ENCODE assay signal across 14 cellular contexts in genomic region chr17:31390426-31390747, GRCh38. TPM values are rescaled to one million over a fixed set of nuclear protein-coding genes. Genes with fewer than 3 reads are reported as not detected.
DNase-seq lines count a peak whose midpoint lies in the region; ATAC-seq and TF ChIP-seq lines count a peak whose summit lies in the region.
"Had no signal": no experiment of that assay in that cellular context is flagged by ENCODE, and none has a peak within 500 bp of the region (broad histone marks: within the 10 kb centered on the region; RNA-seq: fewer than 3 reads in every experiment).

No MANE protein-coding gene starts in this region.

- H3K36me3 ChIP-seq in testis (ENCODE audit: low read depth, missing control alignments) (no peaks in the 10 kb centered on the region), Karpas-422 (ENCODE audit: insufficient read depth, low read length) (no peaks in the 10 kb centered on the region)
- H3K36me3 ChIP-seq: upper lobe of right lung had no signal

- no peak overlapping the region for H3K9ac ChIP-seq in Karpas-422 (ENCODE audit: low read length)

- TF ChIP-seq POLR2A in testis (IDR thresholded peaks at IDR 0.05), result no peak

- intact Hi-C loops in activated naive CD4-positive, alpha-beta T cell treated with anti-CD3 and anti-CD28 coated beads for 36 hours (cut with micrococcal nuclease), result no loop called here
- intact Hi-C loops in testis (cut with DNase I; ENCODE audit: low total_unique reads), result no loop called here

- H2AFZ ChIP-seq in Karpas-422 (ENCODE audit: low read length), result no peak overlapping the region

- peak overlapping the region; percentile 44 for H3K4me3 Mint-ChIP-seq in activated naive CD4-positive, alpha-beta T cell treated with anti-CD3 and anti-CD28 coated beads for 36 hours
- H3K4me3 Mint-ChIP-seq in activated CD8-positive, alpha-beta T cell treated with anti-CD3 and anti-CD28 coated beads, Interleukin-2, amount 10 ng/mL, durations not matched to agents 7 days and 5 days, result peak overlapping the region; percentile 37

- H3K9me3 ChIP-seq in testis, result no peaks in the 10 kb centered on the region
- H3K9me3 ChIP-seq in Karpas-422 (ENCODE audit: low read length), result no peaks in the 10 kb centered on the region
- H3K9me3 ChIP-seq: upper lobe of right lung had no signal

- POLR2A ChIA-PET in activated CD8-positive, alpha-beta T cell treated with anti-CD3 and anti-CD28 coated beads, Interleukin-2, amount 10 ng/mL, durations not matched to agents 7 days and 5 days (lab: Charles Lee), result no interaction called here

- no peak for DNase-seq in activated naive CD4-positive, alpha-beta T cell treated with anti-CD3 and anti-CD28 coated beads for 36 hours
- DNase-seq in activated naive CD4-positive, alpha-beta T cell treated with anti-CD3 and anti-CD28 coated beads, Interleukin-2, amount 50 U/mL, for 72 hours (ENCODE audit: low spot score in 2 of 2), result no peak
- no peak for DNase-seq in activated CD8-positive, alpha-beta T cell treated with anti-CD3 and anti-CD28 coated beads, Interleukin-2, amount 10 ng/mL, durations not matched to agents 7 days and 5 days
- DNase-seq in islet precursor cell (peak; percentile 63), testis (peak; percentile 13), Karpas-422 (no peak), SIG-M5 (lab: John Stamatoyannopoulos, UW) (no peak)
- DNase-seq: activated effector memory CD4-positive, alpha-beta T cell treated with anti-CD3 and anti-CD28 coated beads, Interleukin-2, amount 50 U/mL, for 16 hours; left ventricle myocardium superior; NCI-H2107; upper lobe of right lung had no signal

- no peaks in the 10 kb centered on the region for H3K9me2 ChIP-seq in Karpas-422 (replicated peaks; ENCODE audit: insufficient read depth, low read length)

- H3K27me3 Mint-ChIP-seq in activated naive CD4-positive, alpha-beta T cell treated with anti-CD3 and anti-CD28 coated beads for 36 hours (ENCODE audit: low read depth), result peaks cover 43% of the 10 kb centered on the region
- H3K27me3 Mint-ChIP-seq in activated CD8-positive, alpha-beta T cell treated with anti-CD3 and anti-CD28 coated beads, Interleukin-2, amount 10 ng/mL, durations not matched to agents 7 days and 5 days (ENCODE audit: low read depth), result peaks cover 52% of the 10 kb centered on the region

- no peak overlapping the region for H3K27ac Mint-ChIP-seq in activated naive CD4-positive, alpha-beta T cell treated with anti-CD3 and anti-CD28 coated beads for 36 hours
- no peak overlapping the region for H3K27ac Mint-ChIP-seq in activated naive CD4-positive, alpha-beta T cell treated with anti-CD3 and anti-CD28 coated beads, Interleukin-2, amount 50 U/mL, for 72 hours
- H3K27ac Mint-ChIP-seq in activated CD8-positive, alpha-beta T cell treated with anti-CD3 and anti-CD28 coated beads, Interleukin-2, amount 10 ng/mL, durations not matched to agents 7 days and 5 days, result no peak overlapping the region

- H3K27ac ChIP-seq in testis (no peak overlapping the region), Karpas-422 (ENCODE audit: low read length) (no peak overlapping the region)
- H3K27ac ChIP-seq: epithelial cell of prostate, upper lobe of right lung had no signal

- peaks cover 3% of the 10 kb centered on the region for H3K4me1 ChIP-seq in testis
- H3K4me1 ChIP-seq in Karpas-422 (ENCODE audit: low read length), result no peaks in the 10 kb centered on the region
- H3K4me1 ChIP-seq: upper lobe of right lung had no signal

- no peaks in the 10 kb centered on the region for H3K79me2 ChIP-seq in Karpas-422 (ENCODE audit: low read length)

- H3K4me2 ChIP-seq in Karpas-422 (ENCODE audit: low read depth, low read length, poor library complexity, severe bottlenecking), result no peak overlapping the region

- TF ChIP-seq CTCF in testis (IDR thresholded peaks at IDR 0.05), result no peak

- peaks cover 3% of the 10 kb centered on the region for H3K4me1 Mint-ChIP-seq in activated naive CD4-positive, alpha-beta T cell treated with anti-CD3 and anti-CD28 coated beads for 36 hours (ENCODE audit: low read depth)
- peaks cover 9% of the 10 kb centered on the region for H3K4me1 Mint-ChIP-seq in activated CD8-positive, alpha-beta T cell treated with anti-CD3 and anti-CD28 coated beads, Interleukin-2, amount 10 ng/mL, durations not matched to agents 7 days and 5 days (ENCODE audit: low read depth)

- no peaks in the 10 kb centered on the region for H3K27me3 ChIP-seq in testis
- no peaks in the 10 kb centered on the region for H3K27me3 ChIP-seq in Karpas-422 (ENCODE audit: low read length)

- peak overlapping the region in 1 of 2 donors; percentile 2 for H3K4me3 ChIP-seq in testis
- H3K4me3 ChIP-seq in Karpas-422 (ENCODE audit: low read length), result no peak overlapping the region
- H3K4me3 ChIP-seq: GM12878 had no signal

- no peaks in the 10 kb centered on the region for H3K36me3 Mint-ChIP-seq in activated naive CD4-positive, alpha-beta T cell treated with anti-CD3 and anti-CD28 coated beads for 36 hours (ENCODE audit: low read depth)
- no peaks in the 10 kb centered on the region for H3K36me3 Mint-ChIP-seq in activated naive CD4-positive, alpha-beta T cell treated with anti-CD3 and anti-CD28 coated beads, Interleukin-2, amount 50 U/mL, for 72 hours
- H3K36me3 Mint-ChIP-seq in activated CD8-positive, alpha-beta T cell treated with anti-CD3 and anti-CD28 coated beads, Interleukin-2, amount 10 ng/mL, durations not matched to agents 7 days and 5 days (ENCODE audit: low read depth), result no peaks in the 10 kb centered on the region

- no peaks in the 10 kb centered on the region for H3K9me3 Mint-ChIP-seq in activated naive CD4-positive, alpha-beta T cell treated with anti-CD3 and anti-CD28 coated beads for 36 hours
- H3K9me3 Mint-ChIP-seq in activated naive CD4-positive, alpha-beta T cell treated with anti-CD3 and anti-CD28 coated beads, Interleukin-2, amount 50 U/mL, for 72 hours, result no peaks in the 10 kb centered on the region
- no peaks in the 10 kb centered on the region for H3K9me3 Mint-ChIP-seq in activated CD8-positive, alpha-beta T cell treated with anti-CD3 and anti-CD28 coated beads, Interleukin-2, amount 10 ng/mL, durations not matched to agents 7 days and 5 days (ENCODE audit: insufficient read depth)

- no peak for ATAC-seq in activated naive CD4-positive, alpha-beta T cell treated with anti-CD3 and anti-CD28 coated beads, Interleukin-2, amount 50 U/mL, for 72 hours
- no peak for ATAC-seq in activated CD8-positive, alpha-beta T cell treated with anti-CD3 and anti-CD28 coated beads, Interleukin-2, amount 10 ng/mL, durations not matched to agents 7 days and 5 days
- ATAC-seq in HG02970 (IDR thresholded peaks at IDR 0.05; ENCODE audit: low FRiP score, unreplicated experiment), result no peak

- CTCF ChIA-PET in activated naive CD4-positive, alpha-beta T cell treated with anti-CD3 and anti-CD28 coated beads for 36 hours (lab: Charles Lee), result interaction anchor here (1.2 to 2.6 kb wide), 5 partner anchors 15 to 144 kb away, joined by 5 to 16 read pairs (median 7); no protein-coding TSS in a partner anchor
- CTCF ChIA-PET in activated CD8-positive, alpha-beta T cell treated with anti-CD3 and anti-CD28 coated beads, Interleukin-2, amount 10 ng/mL, durations not matched to agents 7 days and 5 days (lab: Charles Lee), result interaction anchor here (1.9 to 3.2 kb wide), 4 partner anchors 119 to 452 kb away, joined by 9 to 23 read pairs (median 11); no protein-coding TSS in a partner anchor

- WGBS in testis, 2 donors, result 44 to 87% methylated on average over 3 to 8 of the region's 8 CpGs

- H4K20me1 ChIP-seq in Karpas-422 (ENCODE audit: insufficient read depth, low read depth, low read length), result no peaks in the 10 kb centered on the region; the same call in 1 of the 2 replicates

RNA-seq across cellular contexts. Expression of gene RAB11FIP4, which starts 1.1 kb away (rescaled TPM):
- 10 to 100 TPM; 31.3 to 33.1 TPM for total RNA-seq in activated naive CD4-positive, alpha-beta T cell treated with anti-CD3 and anti-CD28 coated beads for 36 hours
- 10 to 100 TPM; 22.5 to 39.0 TPM for total RNA-seq in activated naive CD4-positive, alpha-beta T cell treated with anti-CD3 and anti-CD28 coated beads, Interleukin-2, amount 50 U/mL, for 72 hours
- 10 to 100 TPM; 36.0 to 38.0 TPM for total RNA-seq in activated CD8-positive, alpha-beta T cell treated with anti-CD3 and anti-CD28 coated beads, Interleukin-2, amount 10 ng/mL, durations not matched to agents 7 days and 5 days
- 10 to 100 TPM; 44.3 to 90.2 TPM for total RNA-seq in testis
- polyA plus RNA-seq in testis (ENCODE audit: insufficient read depth, low read depth, low replicate concordance), result 104 TPM
- 3.6 and 13.3 TPM in 2 replicates for total RNA-seq in Karpas-422 (2014; rRNA removed; shearing (Covaris generic); ENCODE audit: low replicate concordance)

Comparison
In these comparisons a context has a peak if more than half of its experiments do, and no peak if none do; other contexts are left out.
1. DNase-seq: peak in islet precursor cell (single experiment) and testis (single experiment); none in activated naive CD4-positive, alpha-beta T cell treated with anti-CD3 and anti-CD28 coated beads for 36 hours (single experiment), activated naive CD4-positive, alpha-beta T cell treated with anti-CD3 and anti-CD28 coated beads, Interleukin-2, amount 50 U/mL, for 72 hours (0 of 2), activated CD8-positive, alpha-beta T cell treated with anti-CD3 and anti-CD28 coated beads, Interleukin-2, amount 10 ng/mL, durations not matched to agents 7 days and 5 days (single experiment), Karpas-422 (single experiment) and SIG-M5 (single experiment).